1 cellular context compared by ENCODE assay signal in the genomic region with DNA sequence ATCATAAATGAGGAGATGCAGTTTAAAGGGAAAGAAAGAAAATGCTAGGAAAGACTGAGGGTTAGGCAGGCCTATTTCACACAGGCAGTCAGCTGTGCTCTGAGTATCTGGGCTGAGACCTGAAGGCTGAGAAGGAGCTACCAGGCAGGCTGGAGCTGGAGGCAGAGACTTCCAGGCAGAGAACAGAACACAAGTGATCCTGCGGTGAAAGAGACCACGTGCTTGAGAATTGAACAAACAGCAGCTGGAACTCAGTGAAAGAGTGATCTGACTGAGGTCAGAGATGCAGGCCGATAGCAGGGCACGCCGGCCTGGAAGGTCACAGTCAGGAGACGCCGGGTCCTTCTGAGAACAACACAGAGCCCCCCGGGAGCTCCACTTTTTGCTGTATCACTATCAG.
TF ChIP-seq lines count a peak whose summit lies in the region.

No MANE protein-coding gene starts in this region.

TF ChIP-seq in GM23338, 12 proteins besides CTCF, POLR2A, EP300 and RAD21 (continued from another document):
- TF ChIP-seq, protein P1, sequence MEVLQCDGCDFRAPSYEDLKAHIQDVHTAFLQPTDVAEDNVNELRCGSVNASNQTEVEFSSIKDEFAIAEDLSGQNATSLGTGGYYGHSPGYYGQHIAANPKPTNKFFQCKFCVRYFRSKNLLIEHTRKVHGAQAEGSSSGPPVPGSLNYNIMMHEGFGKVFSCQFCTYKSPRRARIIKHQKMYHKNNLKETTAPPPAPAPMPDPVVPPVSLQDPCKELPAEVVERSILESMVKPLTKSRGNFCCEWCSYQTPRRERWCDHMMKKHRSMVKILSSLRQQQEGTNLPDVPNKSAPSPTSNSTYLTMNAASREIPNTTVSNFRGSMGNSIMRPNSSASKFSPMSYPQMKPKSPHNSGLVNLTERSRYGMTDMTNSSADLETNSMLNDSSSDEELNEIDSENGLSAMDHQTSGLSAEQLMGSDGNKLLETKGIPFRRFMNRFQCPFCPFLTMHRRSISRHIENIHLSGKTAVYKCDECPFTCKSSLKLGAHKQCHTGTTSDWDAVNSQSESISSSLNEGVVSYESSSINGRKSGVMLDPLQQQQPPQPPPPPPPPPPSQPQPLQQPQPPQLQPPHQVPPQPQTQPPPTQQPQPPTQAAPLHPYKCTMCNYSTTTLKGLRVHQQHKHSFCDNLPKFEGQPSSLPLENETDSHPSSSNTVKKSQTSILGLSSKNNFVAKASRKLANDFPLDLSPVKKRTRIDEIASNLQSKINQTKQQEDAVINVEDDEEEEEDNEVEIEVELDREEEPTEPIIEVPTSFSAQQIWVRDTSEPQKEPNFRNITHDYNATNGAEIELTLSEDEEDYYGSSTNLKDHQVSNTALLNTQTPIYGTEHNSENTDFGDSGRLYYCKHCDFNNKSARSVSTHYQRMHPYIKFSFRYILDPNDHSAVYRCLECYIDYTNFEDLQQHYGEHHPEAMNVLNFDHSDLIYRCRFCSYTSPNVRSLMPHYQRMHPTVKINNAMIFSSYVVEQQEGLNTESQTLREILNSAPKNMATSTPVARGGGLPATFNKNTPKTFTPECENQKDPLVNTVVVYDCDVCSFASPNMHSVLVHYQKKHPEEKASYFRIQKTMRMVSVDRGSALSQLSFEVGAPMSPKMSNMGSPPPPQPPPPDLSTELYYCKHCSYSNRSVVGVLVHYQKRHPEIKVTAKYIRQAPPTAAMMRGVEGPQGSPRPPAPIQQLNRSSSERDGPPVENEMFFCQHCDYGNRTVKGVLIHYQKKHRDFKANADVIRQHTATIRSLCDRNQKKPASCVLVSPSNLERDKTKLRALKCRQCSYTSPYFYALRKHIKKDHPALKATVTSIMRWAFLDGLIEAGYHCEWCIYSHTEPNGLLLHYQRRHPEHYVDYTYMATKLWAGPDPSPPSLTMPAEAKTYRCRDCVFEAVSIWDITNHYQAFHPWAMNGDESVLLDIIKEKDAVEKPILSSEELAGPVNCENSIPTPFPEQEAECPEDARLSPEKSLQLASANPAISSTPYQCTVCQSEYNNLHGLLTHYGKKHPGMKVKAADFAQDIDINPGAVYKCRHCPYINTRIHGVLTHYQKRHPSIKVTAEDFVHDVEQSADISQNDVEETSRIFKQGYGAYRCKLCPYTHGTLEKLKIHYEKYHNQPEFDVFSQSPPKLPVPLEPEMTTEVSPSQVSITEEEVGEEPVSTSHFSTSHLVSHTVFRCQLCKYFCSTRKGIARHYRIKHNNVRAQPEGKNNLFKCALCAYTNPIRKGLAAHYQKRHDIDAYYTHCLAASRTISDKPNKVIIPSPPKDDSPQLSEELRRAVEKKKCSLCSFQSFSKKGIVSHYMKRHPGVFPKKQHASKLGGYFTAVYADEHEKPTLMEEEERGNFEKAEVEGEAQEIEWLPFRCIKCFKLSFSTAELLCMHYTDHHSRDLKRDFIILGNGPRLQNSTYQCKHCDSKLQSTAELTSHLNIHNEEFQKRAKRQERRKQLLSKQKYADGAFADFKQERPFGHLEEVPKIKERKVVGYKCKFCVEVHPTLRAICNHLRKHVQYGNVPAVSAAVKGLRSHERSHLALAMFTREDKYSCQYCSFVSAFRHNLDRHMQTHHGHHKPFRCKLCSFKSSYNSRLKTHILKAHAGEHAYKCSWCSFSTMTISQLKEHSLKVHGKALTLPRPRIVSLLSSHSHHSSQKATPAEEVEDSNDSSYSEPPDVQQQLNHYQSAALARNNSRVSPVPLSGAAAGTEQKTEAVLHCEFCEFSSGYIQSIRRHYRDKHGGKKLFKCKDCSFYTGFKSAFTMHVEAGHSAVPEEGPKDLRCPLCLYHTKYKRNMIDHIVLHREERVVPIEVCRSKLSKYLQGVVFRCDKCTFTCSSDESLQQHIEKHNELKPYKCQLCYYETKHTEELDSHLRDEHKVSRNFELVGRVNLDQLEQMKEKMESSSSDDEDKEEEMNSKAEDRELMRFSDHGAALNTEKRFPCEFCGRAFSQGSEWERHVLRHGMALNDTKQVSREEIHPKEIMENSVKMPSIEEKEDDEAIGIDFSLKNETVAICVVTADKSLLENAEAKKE (CRISPR knock-in tag; IDR thresholded peaks at IDR 0.05): no peak
